ENCODE assay signal across 8 cellular contexts in the genomic region with DNA sequence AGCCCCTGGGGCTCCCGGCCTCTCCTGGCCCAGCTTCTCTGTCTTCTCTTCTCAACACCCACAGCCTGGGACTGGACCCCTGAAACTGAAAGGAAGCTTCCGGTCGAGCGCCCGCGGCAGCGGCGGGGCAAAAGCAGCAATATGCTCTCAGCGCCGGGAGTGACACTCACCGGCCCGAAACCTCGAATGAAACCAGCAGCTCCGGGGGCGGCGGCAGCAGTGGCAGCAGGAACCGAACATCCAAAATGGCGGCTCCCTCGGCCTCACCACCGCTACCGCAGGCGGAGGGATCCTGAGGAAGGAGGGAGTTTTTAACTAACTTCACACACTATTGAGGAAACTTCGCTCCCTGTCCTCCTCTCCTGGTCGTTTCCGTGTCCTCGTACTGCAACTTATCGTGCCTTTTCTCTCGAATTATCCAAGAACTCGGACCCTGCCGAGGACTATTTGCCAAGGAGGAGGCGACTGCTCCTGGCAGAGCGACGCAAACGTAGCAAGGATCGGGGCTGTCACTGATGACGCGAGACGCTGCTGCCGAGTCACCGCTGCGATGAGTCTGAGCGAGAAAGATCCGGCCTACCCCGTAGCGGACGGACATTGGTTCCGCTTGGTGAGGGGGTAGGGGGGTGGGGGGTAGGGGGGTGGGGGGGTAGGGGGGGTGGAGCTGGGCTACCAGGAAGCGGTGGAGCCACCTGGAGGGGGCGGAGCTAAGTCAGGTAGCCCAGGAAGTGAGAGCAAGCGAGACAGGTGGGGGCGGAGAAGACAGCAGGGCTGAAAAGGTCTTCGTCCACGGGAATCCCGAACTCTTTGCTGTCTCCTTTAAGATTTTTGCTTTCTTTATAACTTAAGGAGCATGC. TPM values are rescaled to one million over a fixed set of nuclear protein-coding genes. Genes with fewer than 3 reads are reported as not detected.
DNase-seq lines count a peak whose midpoint lies in the region; ATAC-seq and TF ChIP-seq lines count a peak whose summit lies in the region.

A gene (minus strand): TSS at position 242 of the 857 bp plus-strand sequence. CDS start 19,355 bp downstream, outside the sequence.

- H3K4me2 ChIP-seq in KMS-11: peak within 1 kb of the TSS; percentile 95

- DNase-seq in DMS79 (lab: John Stamatoyannopoulos, UW) (peak; percentile 79), Panc1 (ENCODE audit: low read depth, low spot score) (peak; percentile 85)
- peak; percentile 90 for DNase-seq in activated T-cell treated with anti-CD3 and anti-CD28 coated beads, Interleukin-2, amount 50 U/mL, for 4 hours
- peak; percentile 80 to 83 for DNase-seq in stimulated activated CD8-positive, alpha-beta memory T cell treated with anti-CD3 and anti-CD28 coated beads, Interleukin-7, amount 100 ng/mL, for 1 hour (ENCODE audit: low read depth in 2 of 2)

- no peaks in the 10 kb centered on the region for H3K27me3 ChIP-seq in KMS-11 (ENCODE audit: insufficient read depth, low read depth)
- no peaks in the 10 kb centered on the region for H3K27me3 ChIP-seq in Panc1 (ENCODE audit: control insufficient read depth, insufficient read depth, low read length)
- no peaks in the 10 kb centered on the region for H3K27me3 ChIP-seq in muscle layer of colon (ENCODE audit: control insufficient read depth in 1 of 2, insufficient read depth in 2 of 2, low read length in 2 of 2)

- no peaks in the 10 kb centered on the region for H3K36me3 ChIP-seq in KMS-11 (ENCODE audit: insufficient read depth)
- H3K36me3 ChIP-seq in Panc1 (ENCODE audit: control insufficient read depth, insufficient read depth, low read length): peaks cover 9% of the 10 kb centered on the region; the same call in 1 of the 2 replicates
- H3K36me3 ChIP-seq in muscle layer of colon (ENCODE audit: insufficient read depth, low read length): peaks cover 4% of the 10 kb centered on the region

- no peaks in the 10 kb centered on the region for H3K9me3 Mint-ChIP-seq in activated T-cell treated with anti-CD3 and anti-CD28 coated beads, Interleukin-2, amount 50 U/mL, for 4 hours

- H3K9me3 ChIP-seq in Panc1 (ENCODE audit: control insufficient read depth, insufficient read depth, low read depth, low read length) (no peaks in the 10 kb centered on the region), muscle layer of colon (ENCODE audit: low read length) (no peaks in the 10 kb centered on the region)

- H3K4me3 ChIP-seq in KMS-11 (IDR thresholded peaks at IDR 0.05; ENCODE audit: insufficient read depth, low read depth, low read length) (no peak within 1 kb of the TSS), Panc1 (ENCODE audit: low read depth in 2 of 2, low read length in 2 of 2) (peak within 1 kb of the TSS; percentile 92 to 94), muscle layer of colon (ENCODE audit: low read depth in 1 of 2, low read length in 2 of 2) (peak within 1 kb of the TSS; percentile 88 to 94)

- peak within 1 kb of the TSS; percentile 100 for H3K4me3 Mint-ChIP-seq in activated T-cell treated with anti-CD3 and anti-CD28 coated beads, Interleukin-2, amount 50 U/mL, for 4 hours

- TF ChIP-seq CTCF in KMS-11 (conservative IDR thresholded peaks at IDR 0.05; ENCODE audit: low read depth, low read length) (no peak), Panc1 (IDR thresholded peaks at IDR 0.05) (no peak)

- CTCF ChIA-PET in Panc1 (lab: Charles Lee): no interaction called here

- H3K4me1 Mint-ChIP-seq in activated T-cell treated with anti-CD3 and anti-CD28 coated beads, Interleukin-2, amount 50 U/mL, for 4 hours (ENCODE audit: low read depth): peaks cover 35% of the 10 kb centered on the region

- H3K4me1 ChIP-seq in KMS-11 (ENCODE audit: low read depth, poor library complexity, severe bottlenecking) (peaks cover 30% of the 10 kb centered on the region), Panc1 (ENCODE audit: control insufficient read depth, insufficient read depth, low read length) (peaks cover 14% of the 10 kb centered on the region), muscle layer of colon (ENCODE audit: insufficient read depth, low read length) (peaks cover 17% of the 10 kb centered on the region)

- peaks cover 9% of the 10 kb centered on the region for H3K36me3 Mint-ChIP-seq in activated T-cell treated with anti-CD3 and anti-CD28 coated beads, Interleukin-2, amount 50 U/mL, for 4 hours (ENCODE audit: insufficient read depth)

- BruUV-seq in Panc1 (replicated peaks; lab: Mats Ljungman, UMichigan): no TSS peak

- peaks cover 51% of the 10 kb centered on the region for H3K79me2 ChIP-seq in KMS-11 (ENCODE audit: insufficient read depth, low read depth)

- in situ Hi-C loops in Panc1 (cut with HindIII; ENCODE audit: low pct_unique_long_range_greater_than_20kb, low sequenced_read_pairs): no loop called here

- ATAC-seq in GM21786 (IDR thresholded peaks at IDR 0.05; ENCODE audit: unreplicated experiment) (peak; percentile 70), Panc1 (peak; percentile 98), esophagus mucosa (peak; percentile 98)
- ATAC-seq in activated T-cell treated with anti-CD3 and anti-CD28 coated beads, Interleukin-2, amount 50 U/mL, for 4 hours: peak; percentile 94

- peak within 1 kb of the TSS; percentile 97 for H3K9ac ChIP-seq in KMS-11
- H3K9ac ChIP-seq in muscle layer of colon (ENCODE audit: low read length): peak within 1 kb of the TSS; percentile 99

- H3K27me3 Mint-ChIP-seq in activated T-cell treated with anti-CD3 and anti-CD28 coated beads, Interleukin-2, amount 50 U/mL, for 4 hours (ENCODE audit: low read depth): no peaks in the 10 kb centered on the region

- intact Hi-C loops in Panc1 (cut with micrococcal nuclease; ENCODE audit: unreplicated experiment): no loop called here

- peak within 1 kb of the TSS; percentile 93 for H2AFZ ChIP-seq in KMS-11 (ENCODE audit: low read depth)

- H4K20me1 ChIP-seq in KMS-11 (ENCODE audit: insufficient read depth): no peaks in the 10 kb centered on the region

- H3K27ac ChIP-seq in KMS-11 (peak within 1 kb of the TSS; percentile 100), Panc1 (ENCODE audit: low read length) (peak within 1 kb of the TSS; percentile 94), muscle layer of colon (ENCODE audit: low read depth, low read length) (peak within 1 kb of the TSS; percentile 92)

- POLR2A ChIA-PET in Panc1 (lab: Charles Lee): interaction anchor here (0.6 kb wide), 2 partner anchors 38 to 65 kb away, joined by 3 to 4 read pairs; no protein-coding TSS in a partner anchor

RNA-seq across cellular contexts. Expression of the gene that starts here (rescaled TPM):
- total RNA-seq in Panc1 (2021; ENCODE audit: unreplicated experiment): 63.8 TPM
- 27.3 TPM for polyA plus RNA-seq in Panc1 (2012; ENCODE audit: insufficient read length)
- 10 to 100 TPM; 88.5 to 98.7 (median 90.1) TPM for total RNA-seq in activated T-cell treated with anti-CD3 and anti-CD28 coated beads, Interleukin-2, amount 50 U/mL, for 4 hours
- 74.9 TPM for total RNA-seq in esophagus mucosa
